28 cellular contexts compared by ENCODE assay signal in the genomic region with DNA sequence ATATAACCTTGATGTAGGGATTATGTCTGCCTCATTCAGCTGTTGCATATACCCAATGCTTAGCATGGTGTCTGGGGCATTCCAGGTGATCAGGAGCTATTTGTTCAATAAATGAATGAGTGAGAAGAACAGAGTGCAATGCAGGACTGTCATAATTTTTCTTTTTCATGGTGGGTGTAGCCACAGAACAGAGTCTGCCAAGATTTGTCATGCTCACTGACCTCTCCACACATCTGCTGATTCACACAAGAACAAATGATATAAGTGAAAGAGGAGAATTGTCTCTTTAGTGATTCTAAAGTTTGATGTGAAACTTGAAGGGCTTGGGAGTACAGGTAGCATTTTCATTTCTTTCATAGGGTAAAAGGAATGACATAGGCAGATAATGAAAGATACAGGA.
"Had no signal": no experiment of that assay in that cellular context is flagged by ENCODE, and none has a peak within 500 bp of the region (broad histone marks: within the 10 kb centered on the region; RNA-seq: fewer than 3 reads in every experiment).

No MANE protein-coding gene starts in this region.

- H3K36me3 ChIP-seq: colonic mucosa, gastrocnemius medialis, ovary, prostate gland, right atrium auricular region, SJSA1, thoracic aorta had no signal

- H3K36me3 Mint-ChIP-seq: activated naive CD4-positive, alpha-beta T cell treated with anti-CD3 and anti-CD28 coated beads, Interleukin-2, amount 10 ng/mL, durations not matched to agents 7 days and 5 days; immature natural killer cell; T-cell had no signal

- H3K27me3 ChIP-seq: colonic mucosa, gastrocnemius medialis, ovary, right atrium auricular region, SJSA1 had no signal

- H3K4me1 ChIP-seq: colonic mucosa, gastrocnemius medialis, prostate gland, right atrium auricular region, SJSA1 had no signal

- H3K27ac ChIP-seq: colonic mucosa, epithelial cell of prostate, gastrocnemius medialis, ovary, prostate gland, right atrium auricular region, SJSA1, thoracic aorta had no signal

- H3K9me3 Mint-ChIP-seq: activated T-helper 1 cell treated with anti-CD3 and anti-CD28 coated beads, Interleukin-12 subunit alpha, Interleukin-12 subunit beta, Interleukin-2, Interleukin-4 antibody, amounts not matched to agents 30 ng/mL and 10 ng/mL and 1 ng/mL, durations not matched to agents 14 hours and 24 hours and 36 hours; immature natural killer cell; T-cell had no signal

- H3K27me3 Mint-ChIP-seq: activated CD4-positive, alpha-beta T cell treated with anti-CD3 and anti-CD28 coated beads for 36 hours; activated naive CD4-positive, alpha-beta T cell treated with anti-CD3 and anti-CD28 coated beads, Interleukin-2, amount 10 ng/mL, durations not matched to agents 7 days and 5 days had no signal

- H3K4me3 ChIP-seq: colonic mucosa, gastrocnemius medialis, lung, mucosa of descending colon, ovary, prostate gland, right atrium auricular region, SJSA1, thoracic aorta had no signal

- H3K4me3 Mint-ChIP-seq: activated CD4-positive, alpha-beta T cell treated with anti-CD3 and anti-CD28 coated beads for 36 hours; activated naive CD4-positive, alpha-beta T cell treated with anti-CD3 and anti-CD28 coated beads, Interleukin-2, amount 10 ng/mL, durations not matched to agents 7 days and 5 days; activated T-helper 1 cell treated with anti-CD3 and anti-CD28 coated beads, Interleukin-12 subunit alpha, Interleukin-12 subunit beta, Interleukin-2, Interleukin-4 antibody, amounts not matched to agents 30 ng/mL and 10 ng/mL and 1 ng/mL, durations not matched to agents 14 hours and 24 hours and 36 hours; immature natural killer cell; T-cell had no signal

- DNase-seq: activated CD4-positive, alpha-beta T cell treated with anti-CD3 and anti-CD28 coated beads for 36 hours; activated CD4-positive, CD25-positive, alpha-beta regulatory T cell; activated CD8-positive, alpha-beta memory T cell treated with anti-CD3 and anti-CD28 coated beads for 24 hours; activated effector memory CD4-positive, alpha-beta T cell treated with anti-CD3 and anti-CD28 coated beads, Interleukin-2, amount 50 U/mL, for 16 hours; activated naive CD4-positive, alpha-beta T cell treated with anti-CD3 and anti-CD28 coated beads, Interleukin-2, amount 10 ng/mL, durations not matched to agents 7 days and 5 days; activated T-cell treated with anti-CD3 and anti-CD28 coated beads, Interleukin-2, amount 50 U/mL, for 1 hour; cerebellar nuclear complex; colonic mucosa; effector CD8-positive, alpha-beta T cell; gastrocnemius medialis; head of caudate nucleus; hippocampal formation; immature natural killer cell; mucosa of descending colon; ovary; stimulated activated CD4-positive, alpha-beta T cell treated with anti-CD3 and anti-CD28 coated beads, Interleukin-15, amount 100 ng/mL, for 24 hours; stimulated activated CD4-positive, alpha-beta T cell treated with anti-CD3 and anti-CD28 coated beads, Interleukin-2, amount 100 ng/mL, for 24 hours; stimulated activated naive CD4-positive, alpha-beta T cell; T-cell; trophoblast cell had no signal

- ATAC-seq: activated CD4-positive, alpha-beta T cell treated with anti-CD3 and anti-CD28 coated beads for 36 hours; gastrocnemius medialis; left lobe of liver; mucosa of descending colon; T-cell had no signal

- H3K27ac Mint-ChIP-seq: activated CD4-positive, alpha-beta T cell treated with anti-CD3 and anti-CD28 coated beads for 36 hours; activated naive CD4-positive, alpha-beta T cell treated with anti-CD3 and anti-CD28 coated beads, Interleukin-2, amount 10 ng/mL, durations not matched to agents 7 days and 5 days; activated T-helper 1 cell treated with anti-CD3 and anti-CD28 coated beads, Interleukin-12 subunit alpha, Interleukin-12 subunit beta, Interleukin-2, Interleukin-4 antibody, amounts not matched to agents 30 ng/mL and 10 ng/mL and 1 ng/mL, durations not matched to agents 14 hours and 24 hours and 36 hours; T-cell had no signal
